25 cellular contexts compared by ENCODE assay signal in the genomic region with DNA sequence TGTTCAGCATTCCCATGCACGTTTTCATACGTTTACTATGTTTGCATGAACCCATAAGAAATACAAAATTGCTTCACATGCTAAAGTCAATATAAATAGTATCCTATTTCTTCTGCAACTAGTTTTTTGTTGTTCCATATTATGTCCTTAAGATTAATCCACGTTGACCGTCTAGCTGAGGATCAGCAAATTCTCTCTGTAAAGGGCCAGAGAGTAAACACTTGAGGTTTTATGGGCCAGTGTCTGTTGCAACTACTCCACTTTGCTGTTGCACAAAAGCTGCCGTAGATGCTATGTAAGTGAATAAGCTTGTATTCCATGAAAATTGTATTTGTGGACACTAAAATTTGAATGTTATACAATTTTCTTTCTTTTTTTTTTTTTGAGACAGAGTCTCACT.
"Had no signal": no experiment of that assay in that cellular context is flagged by ENCODE, and none has a peak within 500 bp of the region (broad histone marks: within the 10 kb centered on the region; RNA-seq: fewer than 3 reads in every experiment).

No MANE protein-coding gene starts in this region.

- H3K9me3 ChIP-seq: body of pancreas, gastrocnemius medialis, heart left ventricle had no signal

- DNase-seq: activated CD4-positive, alpha-beta memory T cell treated with anti-CD3 and anti-CD28 coated beads for 36 hours; activated CD4-positive, alpha-beta T cell treated with anti-CD3 and anti-CD28 coated beads for 36 hours; activated CD4-positive, alpha-beta T cell treated with anti-CD3 and anti-CD28 coated beads, Interleukin-2, amount 10 ng/mL, durations not matched to agents 24 days and 14 days; activated CD4-positive, CD25-positive, alpha-beta regulatory T cell; activated CD4-positive, CD25-positive, alpha-beta regulatory T cell treated with anti-CD3 and anti-CD28 coated beads, Interleukin-2, amount 50 U/mL, for 72 hours; activated CD8-positive, alpha-beta memory T cell treated with anti-CD3 and anti-CD28 coated beads for 24 hours; activated effector memory CD4-positive, alpha-beta T cell treated with Interleukin-2 at 50 U/mL for 16 hours; activated gamma-delta T cell treated with Interleukin-2 at 50 U/mL for 16 hours; activated naive CD4-positive, alpha-beta T cell treated with anti-CD3 and anti-CD28 coated beads, Interleukin-2, amount 50 U/mL, for 16 hours; activated naive CD4-positive, alpha-beta T cell treated with Interleukin-2 at 50 U/mL for 16 hours; activated T-cell treated with anti-CD3 and anti-CD28 coated beads, Interleukin-2, amount 50 U/mL, for 4 hours; amniotic stem cell; aorta; body of pancreas; caudate nucleus; cortex of kidney; dermis blood vessel endothelial cell; effector CD4-positive, alpha-beta T cell; foreskin keratinocyte; gastrocnemius medialis; glutamatergic neuron; heart left ventricle; T-helper 1 cell; T-helper 17 cell had no signal

- H3K27ac ChIP-seq: body of pancreas, epithelial cell of prostate, foreskin keratinocyte, gastrocnemius medialis, heart left ventricle had no signal

- H3K4me1 ChIP-seq: body of pancreas, foreskin keratinocyte, gastrocnemius medialis, heart left ventricle had no signal

- H3K27me3 ChIP-seq: body of pancreas, foreskin keratinocyte, gastrocnemius medialis, heart left ventricle had no signal

- H3K4me3 ChIP-seq: body of pancreas, gastrocnemius medialis, heart left ventricle had no signal
